Comparison of ENCODE assay signal across 8 cellular contexts in genomic region chr9:99822596-99823391, GRCh38. TPM values are rescaled to one million over a fixed set of nuclear protein-coding genes. Genes with fewer than 3 reads are reported as not detected.
DNase-seq lines count a peak whose midpoint lies in the region; ATAC-seq, FAIRE-seq and TF ChIP-seq lines count a peak whose summit lies in the region.

No MANE protein-coding gene starts in this region.

- TF ChIP-seq POLR2A in GM12892 (IDR thresholded peaks at IDR 0.05; ENCODE audit: low read depth, low read length): no peak

- no peaks in the 10 kb centered on the region for H3K9me3 ChIP-seq in HEK293 (ENCODE audit: control insufficient read depth, insufficient read depth, low read depth, low read length)
- no peaks in the 10 kb centered on the region for H3K9me3 ChIP-seq in left ventricle myocardium inferior (replicated peaks)

- CTCF ChIA-PET in BJ (lab: Yijun Ruan, JAX): interaction anchor here (1.6 to 1.9 kb wide), 2 partner anchors 15 to 557 kb away, joined by 6 to 8 read pairs; no protein-coding TSS in a partner anchor
- CTCF ChIA-PET in HEK293 (lab: Yijun Ruan, JAX): interaction anchor here (1.4 kb wide), 1 partner anchor 15 kb away, joined by 5 read pairs; no protein-coding TSS in a partner anchor

- no peak for DNase-seq in BJ (ENCODE audit: low read depth)
- DNase-seq in RPMI7951 (ENCODE audit: low read depth): peak; percentile 41
- peak; percentile 67 for DNase-seq in activated naive CD8-positive, alpha-beta T cell treated with anti-CD3 and anti-CD28 coated beads for 36 hours
- peak; percentile 32 for DNase-seq in left ventricle myocardium inferior
- DNase-seq in progenitor cell of endocrine pancreas (ENCODE audit: low spot score, unreplicated experiment): no peak
- DNase-seq in GM12892 (ENCODE audit: insufficient read length): no peak

- TF ChIP-seq CTCF in BJ (IDR thresholded peaks at IDR 0.05; ENCODE audit: insufficient read depth, low read depth, low read length) (no peak), HEK293 (tag by site-specific recombination; IDR thresholded peaks at IDR 0.05) (no peak), left ventricle myocardium inferior (IDR thresholded peaks at IDR 0.05; ENCODE audit: borderline replicate concordance) (no peak), progenitor cell of endocrine pancreas (IDR thresholded peaks at IDR 0.05; ENCODE audit: unreplicated experiment) (no peak)

- no peaks in the 10 kb centered on the region for H3K27me3 ChIP-seq in BJ (ENCODE audit: control insufficient read depth, insufficient read depth, low read length)
- peaks cover 35% of the 10 kb centered on the region for H3K27me3 ChIP-seq in left ventricle myocardium inferior (ENCODE audit: low read depth)

- POLR2A ChIA-PET in BJ (lab: Charles Lee) (interaction anchor here (1.0 kb wide), 1 partner anchor 357 kb away, joined by 4 read pairs; no protein-coding TSS in a partner anchor), HEK293 (lab: Yijun Ruan, JAX) (interaction anchor here (0.8 to 1.0 kb wide), 2 partner anchors 41 to 83 kb away, joined by 3 to 4 read pairs; partner anchors contain the start of gene STX17)

- peaks cover 51% of the 10 kb centered on the region for H3K4me1 Mint-ChIP-seq in activated naive CD8-positive, alpha-beta T cell treated with anti-CD3 and anti-CD28 coated beads for 36 hours
- H3K4me1 Mint-ChIP-seq in progenitor cell of endocrine pancreas (ENCODE audit: low read depth): peaks cover 31% of the 10 kb centered on the region

- H3K9me3 Mint-ChIP-seq in activated naive CD8-positive, alpha-beta T cell treated with anti-CD3 and anti-CD28 coated beads for 36 hours: no peaks in the 10 kb centered on the region
- no peaks in the 10 kb centered on the region for H3K9me3 Mint-ChIP-seq in progenitor cell of endocrine pancreas (ENCODE audit: low read depth)

- H3K27ac ChIP-seq in HEK293 (ENCODE audit: extremely low read depth, low read depth, low read length) (peak overlapping the region; percentile 41; the same call in 1 of the 2 replicates), left ventricle myocardium inferior (replicated peaks) (peak overlapping the region; percentile 99)

- H3K27me3 Mint-ChIP-seq in activated naive CD8-positive, alpha-beta T cell treated with anti-CD3 and anti-CD28 coated beads for 36 hours: peaks cover 6% of the 10 kb centered on the region
- H3K27me3 Mint-ChIP-seq in progenitor cell of endocrine pancreas: peaks cover 55% of the 10 kb centered on the region

- no peak for ATAC-seq in HG03442 (IDR thresholded peaks at IDR 0.05; ENCODE audit: unreplicated experiment)

- FAIRE-seq in GM12892 (lab: Jason Lieb, UNC): no peak

- H3K4me3 ChIP-seq in BJ (ENCODE audit: low read depth, low read length): peak overlapping the region; percentile 91
- peak overlapping the region; percentile 83 for H3K4me3 ChIP-seq in HEK293 (ENCODE audit: low read depth, low read length)
- peak overlapping the region; percentile 84 for H3K4me3 ChIP-seq in left ventricle myocardium inferior

- H3K4me3 Mint-ChIP-seq in activated naive CD8-positive, alpha-beta T cell treated with anti-CD3 and anti-CD28 coated beads for 36 hours: peak overlapping the region; percentile 96
- H3K4me3 Mint-ChIP-seq in progenitor cell of endocrine pancreas (ENCODE audit: low read depth): peak overlapping the region; percentile 91

- H3K4me1 ChIP-seq in HEK293 (ENCODE audit: control insufficient read depth, insufficient read depth, low read length) (peaks cover 3% of the 10 kb centered on the region; the same call in 1 of the 2 replicates), left ventricle myocardium inferior (peaks cover 72% of the 10 kb centered on the region)

- H3K27ac Mint-ChIP-seq in activated naive CD8-positive, alpha-beta T cell treated with anti-CD3 and anti-CD28 coated beads for 36 hours: peak overlapping the region; percentile 98
- peak overlapping the region; percentile 99 for H3K27ac Mint-ChIP-seq in progenitor cell of endocrine pancreas

- intact Hi-C loops in left ventricle myocardium inferior (cut with micrococcal nuclease): no loop called here

- no peaks in the 10 kb centered on the region for H3K36me3 ChIP-seq in BJ (ENCODE audit: control insufficient read depth, insufficient read depth, low read length)
- no peaks in the 10 kb centered on the region for H3K36me3 ChIP-seq in HEK293 (ENCODE audit: control insufficient read depth in 2 of 2, insufficient read depth in 1 of 2, low read length in 2 of 2)
- H3K36me3 ChIP-seq in left ventricle myocardium inferior: no peaks in the 10 kb centered on the region

- peaks cover 38% of the 10 kb centered on the region for H3K36me3 Mint-ChIP-seq in activated naive CD8-positive, alpha-beta T cell treated with anti-CD3 and anti-CD28 coated beads for 36 hours
- H3K36me3 Mint-ChIP-seq in progenitor cell of endocrine pancreas (ENCODE audit: insufficient read depth): no peaks in the 10 kb centered on the region

TF ChIP-seq in HEK293, 187 proteins besides CTCF, POLR2A, EP300 and RAD21:
- TF ChIP-seq ZBTB11 (tag by site-specific recombination; conservative IDR thresholded peaks at IDR 0.05; ENCODE audit: low read depth): peak; percentile 94
- no peak for TF ChIP-seq ZNF341 (tag by site-specific recombination; IDR thresholded peaks at IDR 0.05; ENCODE audit: low read depth)
- 0 out of 2 replicates have a peak, but pooled peaks have one; percentile 43 for TF ChIP-seq ZNF133 (tag by site-specific recombination; IDR thresholded peaks at IDR 0.05)
- 0 out of 2 replicates have a peak, but pooled peaks have one; percentile 10 for TF ChIP-seq ZNF629 (tag by site-specific recombination; IDR thresholded peaks at IDR 0.05)
- peak; percentile 74 for TF ChIP-seq ZNF335 (tag by site-specific recombination; conservative IDR thresholded peaks at IDR 0.05)
- TF ChIP-seq ZNF654 (tag by site-specific recombination; IDR thresholded peaks at IDR 0.05; ENCODE audit: low read depth): no peak
- no peak for TF ChIP-seq ZSCAN5A (tag by site-specific recombination; IDR thresholded peaks at IDR 0.05)
- TF ChIP-seq SCRT1 (tag by site-specific recombination; IDR thresholded peaks at IDR 0.05; ENCODE audit: borderline replicate concordance): no peak
- no peak for TF ChIP-seq ZNF114 (tag by site-specific recombination; IDR thresholded peaks at IDR 0.05)
- peak; percentile 32; the same call in 1 of the 2 replicates for TF ChIP-seq PRDM1 (tag by site-specific recombination; IDR thresholded peaks at IDR 0.05)
- no peak for TF ChIP-seq ZBTB21 (tag by site-specific recombination; IDR thresholded peaks at IDR 0.05)
- no peak for TF ChIP-seq ZNF311 (tag by site-specific recombination; IDR thresholded peaks at IDR 0.05; ENCODE audit: borderline replicate concordance)
- TF ChIP-seq SCRT2 (tag by site-specific recombination; IDR thresholded peaks at IDR 0.05): peak; percentile 86

RNA-seq across cellular contexts. Expression of gene NR4A3, which starts 1.1 kb away (rescaled TPM):
- 2.0 and 2.3 TPM in 2 replicates for polyA plus RNA-seq in BJ (2011; rRNA removed)
- polyA minus RNA-seq in BJ (2011; rRNA and poly(A)+ RNA removed): 3.8 and 5.1 TPM in 2 replicates
- under 0.01 and 0.10 TPM in 2 replicates for total RNA-seq in RPMI7951 (2014; rRNA removed; shearing (Covaris generic))
- total RNA-seq in activated naive CD8-positive, alpha-beta T cell treated with anti-CD3 and anti-CD28 coated beads for 36 hours: 10 to 100 TPM; 35.7 to 36.9 TPM
- 6.2 TPM for total RNA-seq in left ventricle myocardium inferior
- 1.2 and 1.4 TPM in 2 replicates for total RNA-seq in progenitor cell of endocrine pancreas
- polyA plus RNA-seq in GM12892 (2012; ENCODE audit: missing spikeins): 2.1 TPM

Comparison
In these comparisons a context has a peak if more than half of its experiments do, and no peak if none do; other contexts are left out.
1. DNase-seq: peak in RPMI7951 (single experiment), activated naive CD8-positive, alpha-beta T cell treated with anti-CD3 and anti-CD28 coated beads for 36 hours (single experiment) and left ventricle myocardium inferior (single experiment); none in BJ (single experiment), progenitor cell of endocrine pancreas (single experiment) and GM12892 (single experiment).
2. Peak in every context shown above with its lines, with median percentiles within 50 percentile points of each other: H3K4me3 ChIP-seq.